Comparison of ENCODE assay signal across 31 cellular contexts in the genomic region with DNA sequence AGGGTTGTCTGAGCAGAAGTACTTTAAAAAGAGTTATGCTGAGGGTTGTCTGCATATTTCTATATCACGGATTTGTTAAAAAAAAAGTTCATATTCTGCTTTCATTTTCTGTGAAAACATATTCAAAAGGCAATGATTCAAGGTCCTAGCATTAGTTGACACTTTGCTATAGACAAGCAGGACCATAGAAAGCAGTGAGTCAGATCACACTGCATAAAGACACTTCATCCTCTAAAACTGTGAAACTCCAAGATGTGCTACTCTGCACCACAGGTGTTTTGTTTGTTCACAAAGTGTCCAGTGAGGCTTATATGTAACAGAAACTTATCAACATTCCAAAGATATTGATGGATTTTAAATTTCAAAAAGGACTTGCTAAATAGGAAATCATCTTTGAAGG. TPM values are rescaled to one million over a fixed set of nuclear protein-coding genes. Genes with fewer than 3 reads are reported as not detected.
"Had no signal": no experiment of that assay in that cellular context is flagged by ENCODE, and none has a peak within 500 bp of the region (broad histone marks: within the 10 kb centered on the region; RNA-seq: fewer than 3 reads in every experiment).

No MANE protein-coding gene starts in this region.

- H3K4me2 ChIP-seq: SK-N-SH had no signal

- H3K27ac ChIP-seq: Peyer's patch, SJSA1 had no signal

- H3K4me3 ChIP-seq: MG63, Peyer's patch, SJSA1 had no signal

- DNase-seq: activated CD4-positive, alpha-beta T cell treated with anti-CD3 and anti-CD28 coated beads, Interleukin-2, amount 10 ng/mL, durations not matched to agents 7 days and 5 days; activated CD4-positive, alpha-beta T cell treated with anti-CD3 and anti-CD28 coated beads, Interleukin-2, amount 50 U/mL, for 48 hours; activated CD8-positive, alpha-beta memory T cell treated with anti-CD3 and anti-CD28 coated beads, Interleukin-2, amount 50 U/mL, for 4 hours; activated gamma-delta T cell treated with Interleukin-2 at 50 U/mL for 16 hours; activated naive CD4-positive, alpha-beta T cell treated with anti-CD3 and anti-CD28 coated beads for 36 hours; activated T-cell treated with anti-CD3 and anti-CD28 coated beads for 4 hours; activated T-cell treated with anti-CD3 and anti-CD28 coated beads, Interleukin-2, amount 50 U/mL, for 4 hours; anterior cingulate cortex; caudate nucleus; cerebellar nuclear complex; Kasumi-1; MG63; NCI-H1092 treated with DMSO at 0.1 percent for 48 hours; NCI-H1417; NCI-H146; NCI-H187; NCI-H2029 treated with DMSO at 0.1 percent for 48 hours; NCI-H2107; NCI-H2171; NCI-H226; NCI-H446 treated with DMSO at 0.1 percent for 48 hours; NCI-H524; NCI-H69; NCI-H82; PC-3; Peyer's patch; RPMI8226; SHP77 treated with DMSO at 0.1 percent for 48 hours; SK-N-SH had no signal

- H3K9ac ChIP-seq: SK-N-SH had no signal

- H3K4me1 ChIP-seq: Peyer's patch, SJSA1 had no signal

- H3K9me3 ChIP-seq: MG63, Peyer's patch, SJSA1, SK-N-SH had no signal

- H3K36me3 ChIP-seq: MG63, Peyer's patch, SJSA1 had no signal

- H3K27me3 ChIP-seq: MG63, Peyer's patch, SJSA1 had no signal

- ATAC-seq: activated naive CD4-positive, alpha-beta T cell treated with anti-CD3 and anti-CD28 coated beads, Interleukin-2, amount 50 U/mL, for 72 hours; activated T-cell treated with anti-CD3 and anti-CD28 coated beads, Interleukin-2, amount 50 U/mL, for 4 hours; PC-3 had no signal

RNA-seq across cellular contexts. Expression of gene SPAM1, which starts 47.0 kb away (rescaled TPM):
- polyA plus RNA-seq: SK-N-SH had no signal
